20 cellular contexts compared by ENCODE assay signal in the genomic region with DNA sequence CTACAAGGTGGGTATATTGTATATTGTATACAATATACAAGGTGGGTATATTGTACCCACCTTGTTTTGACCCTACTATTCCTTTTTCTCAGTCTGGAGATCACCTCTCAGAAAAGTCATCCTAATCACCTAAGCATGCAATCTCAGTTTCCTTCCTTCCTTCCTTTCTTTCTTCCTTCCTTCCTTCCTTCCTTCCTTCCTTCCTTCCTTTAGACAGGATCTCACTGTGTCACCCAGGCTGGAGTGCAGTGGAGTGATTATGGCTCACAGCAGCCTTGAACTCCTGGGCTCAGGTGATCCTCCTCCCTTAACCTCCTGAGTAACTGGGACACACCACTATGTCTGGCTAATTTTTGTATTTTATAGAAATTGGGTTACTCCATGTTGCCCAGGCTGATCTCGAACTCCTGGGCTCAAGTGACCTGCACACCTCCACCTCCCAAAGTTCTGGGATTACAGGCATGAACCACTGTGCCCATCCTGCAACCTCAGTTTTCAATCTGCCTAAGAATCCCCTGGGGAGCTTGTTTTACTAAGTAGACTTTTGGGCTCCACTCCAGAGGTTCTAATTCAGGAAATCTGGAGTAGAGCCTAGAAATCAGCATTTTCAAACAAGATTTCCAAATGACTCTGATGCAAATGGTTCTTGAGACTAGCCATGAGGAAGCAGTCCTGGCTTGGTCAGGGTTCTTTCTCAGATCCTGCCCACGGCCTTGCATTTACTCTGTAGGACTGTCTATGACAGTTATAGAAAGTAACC. TPM values are rescaled to one million over a fixed set of nuclear protein-coding genes. Genes with fewer than 3 reads are reported as not detected.
"Had no signal": no experiment of that assay in that cellular context is flagged by ENCODE, and none has a peak within 500 bp of the region (broad histone marks: within the 10 kb centered on the region; RNA-seq: fewer than 3 reads in every experiment).

No MANE protein-coding gene starts in this region.

- H3K27ac ChIP-seq: right atrium auricular region, suprapubic skin had no signal

- H3K9me3 ChIP-seq: gastrocnemius medialis, heart right ventricle, right atrium auricular region, suprapubic skin had no signal

- H3K4me3 ChIP-seq: coronary artery, right atrium auricular region, suprapubic skin had no signal

- H3K36me3 Mint-ChIP-seq: activated naive CD8-positive, alpha-beta T cell treated with anti-CD3 and anti-CD28 coated beads, Interleukin-2, amount 10 ng/mL, durations not matched to agents 7 days and 5 days; brain had no signal

- H3K4me3 Mint-ChIP-seq: activated CD4-positive, alpha-beta T cell treated with anti-CD3 and anti-CD28 coated beads, Interleukin-2, amount 10 ng/mL, durations not matched to agents 7 days and 5 days; activated naive CD8-positive, alpha-beta T cell treated with anti-CD3 and anti-CD28 coated beads, Interleukin-2, amount 10 ng/mL, durations not matched to agents 7 days and 5 days; central memory CD8-positive, alpha-beta T cell; stimulated activated naive CD8-positive, alpha-beta T cell treated with anti-CD3 and anti-CD28 coated beads, Interleukin-15, Interleukin-2, amounts not matched to agents 100 ng/mL and 50 ng/mL, for 24 hours had no signal

- ATAC-seq: gastrocnemius medialis had no signal

- DNase-seq: activated CD4-positive, alpha-beta T cell treated with anti-CD3 and anti-CD28 coated beads, Interleukin-2, amount 10 ng/mL, durations not matched to agents 7 days and 5 days; activated CD4-positive, CD25-positive, alpha-beta regulatory T cell; activated gamma-delta T cell treated with Interleukin-2 at 50 U/mL for 16 hours; activated naive CD8-positive, alpha-beta T cell treated with anti-CD3 and anti-CD28 coated beads, Interleukin-2, amount 10 ng/mL, durations not matched to agents 7 days and 5 days; activated T-cell treated with anti-CD3 and anti-CD28 coated beads, Interleukin-2, amount 50 U/mL, for 72 hours; effector CD8-positive, alpha-beta T cell; gastrocnemius medialis; heart right ventricle; midbrain; nucleus accumbens; small intestine; trophoblast cell had no signal

- H3K27me3 ChIP-seq: gastrocnemius medialis, heart right ventricle, right atrium auricular region, suprapubic skin had no signal

- H3K4me1 Mint-ChIP-seq: central memory CD8-positive, alpha-beta T cell had no signal

- H3K36me3 ChIP-seq: gastrocnemius medialis, heart right ventricle, right atrium auricular region, suprapubic skin had no signal

- H3K9me3 Mint-ChIP-seq: activated CD4-positive, alpha-beta T cell treated with anti-CD3 and anti-CD28 coated beads, Interleukin-2, amount 10 ng/mL, durations not matched to agents 7 days and 5 days; activated naive CD8-positive, alpha-beta T cell treated with anti-CD3 and anti-CD28 coated beads, Interleukin-2, amount 10 ng/mL, durations not matched to agents 7 days and 5 days; activated T-cell treated with anti-CD3 and anti-CD28 coated beads, Interleukin-2, amount 50 U/mL, for 72 hours; brain; central memory CD8-positive, alpha-beta T cell; stimulated activated naive CD8-positive, alpha-beta T cell treated with anti-CD3 and anti-CD28 coated beads, Interleukin-15, Interleukin-2, amounts not matched to agents 100 ng/mL and 50 ng/mL, for 24 hours had no signal

- H3K27ac Mint-ChIP-seq: activated CD4-positive, alpha-beta T cell treated with anti-CD3 and anti-CD28 coated beads, Interleukin-2, amount 10 ng/mL, durations not matched to agents 7 days and 5 days; activated naive CD8-positive, alpha-beta T cell treated with anti-CD3 and anti-CD28 coated beads, Interleukin-2, amount 10 ng/mL, durations not matched to agents 7 days and 5 days; activated T-cell treated with anti-CD3 and anti-CD28 coated beads, Interleukin-2, amount 50 U/mL, for 72 hours; stimulated activated naive CD8-positive, alpha-beta T cell treated with anti-CD3 and anti-CD28 coated beads, Interleukin-15, Interleukin-2, amounts not matched to agents 100 ng/mL and 50 ng/mL, for 24 hours had no signal

- FAIRE-seq: endothelial cell of umbilical vein, small intestine had no signal

RNA-seq across cellular contexts. Expression of gene KCNE3, which starts 1.4 kb away (rescaled TPM):
- total RNA-seq: activated CD4-positive, alpha-beta T cell treated with anti-CD3 and anti-CD28 coated beads, Interleukin-2, amount 10 ng/mL, durations not matched to agents 7 days and 5 days; activated T-cell treated with anti-CD3 and anti-CD28 coated beads, Interleukin-2, amount 50 U/mL, for 72 hours; T-helper 2 cell treated with Interferon-gamma antibody and Interleukin-4, amounts not matched to agents 100 ng/mL and 5 ng/mL, for 36 hours had no signal
